Comparison of ENCODE assay signal across 16 cellular contexts in genomic region chr10:114367676-114368391, GRCh38. TPM values are rescaled to one million over a fixed set of nuclear protein-coding genes. Genes with fewer than 3 reads are reported as not detected.
DNase-seq lines count a peak whose midpoint lies in the region; TF ChIP-seq lines count a peak whose summit lies in the region.
"Had no signal": no experiment of that assay in that cellular context is flagged by ENCODE, and none has a peak within 500 bp of the region (broad histone marks: within the 10 kb centered on the region; RNA-seq: fewer than 3 reads in every experiment).

No MANE protein-coding gene starts in this region.

- peak; percentile 88 for DNase-seq in ACHN
- DNase-seq in RPMI7951 (ENCODE audit: low read depth): peak; percentile 57
- no peak for DNase-seq in glutamatergic neuron
- DNase-seq in Karpas-422: no peak
- DNase-seq in MG63: no peak
- no peak for DNase-seq in C1 segment of cervical spinal cord (lab: John Stamatoyannopoulos, UW)
- DNase-seq in dorsolateral prefrontal cortex: no peak
- DNase-seq: activated T-cell treated with anti-CD3 and anti-CD28 coated beads, Interleukin-2, amount 50 U/mL, for 72 hours; amygdala; effector CD4-positive, alpha-beta T cell; HCEC 1CT; naive thymus-derived CD8-positive, alpha-beta T cell; NCI-H1092; Peyer's patch; T-helper 9 cell had no signal

- H3K4me3 ChIP-seq in parathyroid adenoma (ENCODE audit: low read depth, low read length) (no peak overlapping the region), Karpas-422 (ENCODE audit: low read length) (no peak overlapping the region), MG63 (no peak overlapping the region), dorsolateral prefrontal cortex (no peak overlapping the region)
- H3K4me3 ChIP-seq: Peyer's patch had no signal

- H3K9ac ChIP-seq in parathyroid adenoma (no peak overlapping the region), Karpas-422 (ENCODE audit: low read length) (no peak overlapping the region)

- H3K27me3 ChIP-seq in parathyroid adenoma (ENCODE audit: control insufficient read depth, insufficient read depth, low read length) (no peaks in the 10 kb centered on the region), Karpas-422 (ENCODE audit: low read length) (no peaks in the 10 kb centered on the region), MG63 (no peaks in the 10 kb centered on the region), dorsolateral prefrontal cortex (peaks cover 0 to 19% (median 0%) of the 10 kb centered on the region in 45 donors)
- H3K27me3 ChIP-seq: Peyer's patch had no signal

- H2AFZ ChIP-seq in parathyroid adenoma: no peak overlapping the region
- no peak overlapping the region for H2AFZ ChIP-seq in Karpas-422 (ENCODE audit: low read length)

- H3K36me3 ChIP-seq in parathyroid adenoma (ENCODE audit: control insufficient read depth, insufficient read depth, low read length) (no peaks in the 10 kb centered on the region), Karpas-422 (ENCODE audit: insufficient read depth, low read length) (no peaks in the 10 kb centered on the region), MG63 (no peaks in the 10 kb centered on the region)
- H3K36me3 ChIP-seq: Peyer's patch had no signal

- peaks cover 5% of the 10 kb centered on the region for H3K36me3 Mint-ChIP-seq in glutamatergic neuron (ENCODE audit: unreplicated experiment)
- H3K36me3 Mint-ChIP-seq: naive thymus-derived CD8-positive, alpha-beta T cell had no signal

- H3K27ac Mint-ChIP-seq in glutamatergic neuron (ENCODE audit: unreplicated experiment): peak overlapping the region; percentile 5
- H3K27ac Mint-ChIP-seq: activated T-cell treated with anti-CD3 and anti-CD28 coated beads, Interleukin-2, amount 50 U/mL, for 72 hours; naive thymus-derived CD8-positive, alpha-beta T cell had no signal

- peak overlapping the region; percentile 58 for H3K4me2 ChIP-seq in parathyroid adenoma (ENCODE audit: low read length)
- no peak overlapping the region for H3K4me2 ChIP-seq in Karpas-422 (ENCODE audit: low read depth, low read length, poor library complexity, severe bottlenecking)

- in situ Hi-C loops in ACHN (cut with HindIII; ENCODE audit: low pct_ligation_motif_present, low pct_unique_long_range_greater_than_20kb, low sequenced_read_pairs): no loop called here

- H3K9me3 ChIP-seq in parathyroid adenoma (ENCODE audit: control insufficient read depth, low read length): no peaks in the 10 kb centered on the region
- H3K9me3 ChIP-seq in Karpas-422 (ENCODE audit: low read length): no peaks in the 10 kb centered on the region
- no peaks in the 10 kb centered on the region for H3K9me3 ChIP-seq in MG63
- H3K9me3 ChIP-seq: Peyer's patch had no signal

- TF ChIP-seq CTCF in glutamatergic neuron (IDR thresholded peaks at IDR 0.05; ENCODE audit: partially characterized antibody, unreplicated experiment) (no peak), parathyroid adenoma (IDR thresholded peaks at IDR 0.05) (no peak), dorsolateral prefrontal cortex (IDR thresholded peaks at IDR 0.05 in 54 of 56, conservative IDR thresholded peaks at IDR 0.05 in 2 of 56; ENCODE audit: low read depth in 1 of 56, partially characterized antibody in 56 of 56) (no peak)

- peaks cover 7% of the 10 kb centered on the region for H3K4me1 Mint-ChIP-seq in glutamatergic neuron (ENCODE audit: low read depth, unreplicated experiment)

- no peaks in the 10 kb centered on the region for H3K9me2 ChIP-seq in Karpas-422 (replicated peaks; ENCODE audit: insufficient read depth, low read length)

- H3K79me2 ChIP-seq in parathyroid adenoma (peaks cover 48% of the 10 kb centered on the region), Karpas-422 (ENCODE audit: low read length) (no peaks in the 10 kb centered on the region)

- no peaks in the 10 kb centered on the region for H4K20me1 ChIP-seq in Karpas-422 (ENCODE audit: insufficient read depth, low read depth, low read length)

- H3K27me3 Mint-ChIP-seq in glutamatergic neuron (ENCODE audit: unreplicated experiment): peaks cover 3% of the 10 kb centered on the region
- H3K27me3 Mint-ChIP-seq: naive thymus-derived CD8-positive, alpha-beta T cell had no signal

- intact Hi-C loops in dorsolateral prefrontal cortex (cut with DNase I): no loop called here

- peaks cover 74% of the 10 kb centered on the region for H3K4me1 ChIP-seq in parathyroid adenoma
- no peaks in the 10 kb centered on the region for H3K4me1 ChIP-seq in Karpas-422 (ENCODE audit: low read length)

- no peak overlapping the region for H3K4me3 Mint-ChIP-seq in glutamatergic neuron (ENCODE audit: unreplicated experiment)
- H3K4me3 Mint-ChIP-seq: activated T-cell treated with anti-CD3 and anti-CD28 coated beads, Interleukin-2, amount 50 U/mL, for 72 hours; naive thymus-derived CD8-positive, alpha-beta T cell had no signal

- H3K9me3 Mint-ChIP-seq in glutamatergic neuron (ENCODE audit: unreplicated experiment): peaks cover 1% of the 10 kb centered on the region
- H3K9me3 Mint-ChIP-seq: activated T-cell treated with anti-CD3 and anti-CD28 coated beads, Interleukin-2, amount 50 U/mL, for 72 hours; naive thymus-derived CD8-positive, alpha-beta T cell had no signal

- H3K27ac ChIP-seq in parathyroid adenoma (peak overlapping the region; percentile 99), Karpas-422 (ENCODE audit: low read length) (no peak overlapping the region), dorsolateral prefrontal cortex (no peak overlapping the region)

RNA-seq across cellular contexts. Expression of gene AFAP1L2, which starts 36.5 kb away (rescaled TPM):
- total RNA-seq in RPMI7951 (2014; rRNA removed; shearing (Covaris generic)): 1.7 and 2.0 TPM in 2 replicates
- total RNA-seq in glutamatergic neuron (ENCODE audit: unreplicated experiment) (1.9 TPM), dorsolateral prefrontal cortex (10 to 100 TPM; 17.3 to 49.9 (median 28.8) TPM)
- 2.0 and 4.4 TPM in 2 replicates for total RNA-seq in Karpas-422 (2014; rRNA removed; shearing (Covaris generic); ENCODE audit: low replicate concordance)
- 3.4 and 3.8 TPM in 2 replicates for total RNA-seq in MG63 (2014; rRNA removed; shearing (Covaris generic); ENCODE audit: low replicate concordance)

Comparison
In these comparisons a context has a peak if more than half of its experiments do, and no peak if none do; other contexts are left out.
1. DNase-seq: peak in ACHN (single experiment) and RPMI7951 (single experiment); none in glutamatergic neuron (single experiment), Karpas-422 (single experiment), MG63 (single experiment), C1 segment of cervical spinal cord (0 of 14) and dorsolateral prefrontal cortex (0 of 10).